ENCODE assay signal across 7 cellular contexts in the genomic region with DNA sequence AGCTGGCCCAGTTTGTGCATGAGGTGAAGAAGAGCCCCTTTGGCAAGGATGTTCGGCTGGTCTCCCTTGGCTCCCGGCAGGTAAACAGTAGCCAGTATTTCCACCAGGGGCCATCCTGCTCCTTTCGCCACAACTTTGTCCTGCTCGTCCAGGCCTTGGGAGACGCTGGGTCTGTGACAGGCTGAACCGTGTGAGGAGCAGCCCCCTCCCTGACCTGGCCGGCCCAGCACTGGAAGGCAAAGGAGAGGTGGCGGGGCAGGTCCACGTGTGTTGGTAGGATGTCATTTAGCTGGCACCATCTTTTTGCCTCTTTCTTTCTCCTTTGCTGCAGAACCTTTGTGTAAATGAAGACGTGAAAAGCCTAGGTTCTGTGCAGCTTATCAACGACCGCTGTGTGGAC.
"Had no signal": no experiment of that assay in that cellular context is flagged by ENCODE, and none has a peak within 500 bp of the region (broad histone marks: within the 10 kb centered on the region; RNA-seq: fewer than 3 reads in every experiment).

No MANE protein-coding gene starts in this region.

- H3K27ac Mint-ChIP-seq: HFFc6 had no signal

- H3K4me3 ChIP-seq: GM23248, HAP-1, K562 had no signal

- H3K4me1 ChIP-seq: HAP-1 had no signal

- DNase-seq: GOT3, HFFc6, IMR-90 had no signal

- H3K4me3 Mint-ChIP-seq: HFFc6 had no signal

- ATAC-seq: HCT116, K562 had no signal

- H3K27ac ChIP-seq: GM23248 had no signal

- H3K9me3 ChIP-seq: HAP-1 had no signal

- H2AFZ ChIP-seq: GM23248 had no signal

- H3K9me3 Mint-ChIP-seq: HFFc6 had no signal

- H3K9ac ChIP-seq: GM23248 had no signal
